In the genomic region with DNA sequence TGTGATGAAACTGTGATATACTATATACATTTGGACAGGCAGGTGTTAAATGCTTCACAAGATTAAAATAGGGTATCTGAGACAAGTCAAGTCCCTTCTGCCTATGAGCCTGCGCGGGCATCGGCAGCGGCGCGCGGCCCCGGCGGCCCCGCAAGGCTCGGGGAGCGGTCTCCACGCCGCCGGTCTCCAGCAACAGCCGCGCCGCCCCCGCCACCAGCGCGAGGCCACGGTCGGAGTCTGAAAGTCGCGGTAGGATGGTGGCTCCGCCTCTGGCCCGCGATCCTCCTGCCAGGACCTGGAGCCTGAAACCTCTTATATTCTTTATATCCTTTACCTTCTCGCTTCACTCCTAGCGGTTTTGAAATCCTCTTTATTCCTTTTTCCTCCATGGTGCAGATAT, we compare ENCODE assay signal across 17 cellular contexts.
DNase-seq lines count a peak whose midpoint lies in the region; ATAC-seq, FAIRE-seq and TF ChIP-seq lines count a peak whose summit lies in the region.
"Had no signal": no experiment of that assay in that cellular context is flagged by ENCODE, and none has a peak within 500 bp of the region (broad histone marks: within the 10 kb centered on the region; RNA-seq: fewer than 3 reads in every experiment).

No MANE protein-coding gene starts in this region.

- H3K9me3 ChIP-seq in kidney (ENCODE audit: control insufficient read depth in 1 of 2, low read length in 2 of 2) = no peaks in the 10 kb centered on the region
- H3K9me3 ChIP-seq: HAP-1 had no signal

- CTCF ChIA-PET in WTC11 (lab: Charles Lee) = no interaction called here

- DNase-seq in D341Med (ENCODE audit: low spot score) = peak; percentile 10
- DNase-seq in WTC11 (ENCODE audit: low spot score) = peak; percentile 13
- peak; percentile 33 for DNase-seq in kidney
- peak; percentile 11 for DNase-seq in retina
- DNase-seq in NCI-H2196 treated with DMSO at 0.1 percent for 48 hours (lab: John Stamatoyannopoulos, UW; ENCODE audit: unreplicated experiment) = no peak
- no peak for DNase-seq in mucosa of gallbladder (ENCODE audit: low spot score)
- DNase-seq: 8988T; AML-193; CD4-positive, CD25-positive, alpha-beta regulatory T cell; DMS79; IMR-90 had no signal

- ATAC-seq in WTC11 (peak; percentile 38), GM19395 (IDR thresholded peaks at IDR 0.05; ENCODE audit: unreplicated experiment) (no peak)

- no peak overlapping the region for H3K9ac ChIP-seq in kidney (ENCODE audit: low read length in 2 of 2)
- H3K9ac ChIP-seq: BLaER1 treated with 17β-estradiol and CSF1 and Interleukin-3, amounts not matched to agents 10 nM and 100 nM had no signal

- 0 out of 2 replicates have a peak, but pooled peaks cover 3% of the 10 kb centered on the region for H3K4me1 Mint-ChIP-seq in WTC11
- H3K4me1 Mint-ChIP-seq: CD4-positive, CD25-positive, alpha-beta regulatory T cell had no signal

- no peaks in the 10 kb centered on the region for H3K27me3 Mint-ChIP-seq in WTC11 (ENCODE audit: low read depth)
- H3K27me3 Mint-ChIP-seq: CD4-positive, CD25-positive, alpha-beta regulatory T cell had no signal

- FAIRE-seq in kidney (lab: Jason Lieb, UNC) = no peak
- FAIRE-seq: G401.6, GM12891, GM19239 had no signal

- H3K9me3 Mint-ChIP-seq in WTC11 = no peaks in the 10 kb centered on the region

- TF ChIP-seq CTCF in WTC11 (IDR thresholded peaks at IDR 0.05) (no peak), kidney (IDR thresholded peaks at IDR 0.05; ENCODE audit: borderline replicate concordance, extremely low read depth, insufficient read depth) (no peak)

- no peaks in the 10 kb centered on the region for H3K36me3 Mint-ChIP-seq in WTC11

- peaks cover 8 to 11% of the 10 kb centered on the region in 2 donors for H3K36me3 ChIP-seq in kidney (ENCODE audit: control insufficient read depth in 1 of 2, insufficient read depth in 2 of 2, low read length in 2 of 2)
- H3K36me3 ChIP-seq: HAP-1 had no signal

- no peaks in the 10 kb centered on the region for H3K4me1 ChIP-seq in kidney (ENCODE audit: control insufficient read depth in 1 of 2, insufficient read depth in 1 of 2, low read depth in 1 of 2, low read length in 2 of 2)
- H3K4me1 ChIP-seq: BLaER1 treated with 17β-estradiol and CSF1 and Interleukin-3, amounts not matched to agents 10 nM and 100 nM; HAP-1 had no signal

- no peak overlapping the region for H3K4me3 ChIP-seq in kidney (ENCODE audit: low read length in 2 of 2)
- H3K4me3 ChIP-seq: BLaER1 treated with 17β-estradiol and CSF1 and Interleukin-3, amounts not matched to agents 10 nM and 100 nM; HAP-1 had no signal

- H3K27ac ChIP-seq in kidney (ENCODE audit: low read depth in 2 of 2, low read length in 2 of 2) = no peak overlapping the region
- H3K27ac ChIP-seq: BLaER1 treated with 17β-estradiol and CSF1 and Interleukin-3, amounts not matched to agents 10 nM and 100 nM had no signal

- H3K27ac Mint-ChIP-seq in WTC11 = no peak overlapping the region
- H3K27ac Mint-ChIP-seq: CD4-positive, CD25-positive, alpha-beta regulatory T cell had no signal

- no peak overlapping the region for H3K4me3 Mint-ChIP-seq in WTC11
- H3K4me3 Mint-ChIP-seq: CD4-positive, CD25-positive, alpha-beta regulatory T cell had no signal

- intact Hi-C loops in kidney (cut with DNase I) = no loop called here

- POLR2A ChIA-PET in WTC11 (lab: Charles Lee) = no interaction called here

TF ChIP-seq in WTC11, 78 proteins besides CTCF, POLR2A, EP300 and RAD21 (continues in another document):
- TF ChIP-seq ZNF423 (CRISPR knock-in tag; IDR thresholded peaks at IDR 0.05) = no peak
- no peak for TF ChIP-seq JUN (CRISPR knock-in tag; IDR thresholded peaks at IDR 0.05)
- no peak for TF ChIP-seq FOXP1 (CRISPR knock-in tag; IDR thresholded peaks at IDR 0.05; ENCODE audit: borderline replicate concordance)
- no peak for TF ChIP-seq ZNF232 (CRISPR knock-in tag; IDR thresholded peaks at IDR 0.05)
- TF ChIP-seq RORB (CRISPR knock-in tag; IDR thresholded peaks at IDR 0.05) = no peak
- TF ChIP-seq, protein P1, sequence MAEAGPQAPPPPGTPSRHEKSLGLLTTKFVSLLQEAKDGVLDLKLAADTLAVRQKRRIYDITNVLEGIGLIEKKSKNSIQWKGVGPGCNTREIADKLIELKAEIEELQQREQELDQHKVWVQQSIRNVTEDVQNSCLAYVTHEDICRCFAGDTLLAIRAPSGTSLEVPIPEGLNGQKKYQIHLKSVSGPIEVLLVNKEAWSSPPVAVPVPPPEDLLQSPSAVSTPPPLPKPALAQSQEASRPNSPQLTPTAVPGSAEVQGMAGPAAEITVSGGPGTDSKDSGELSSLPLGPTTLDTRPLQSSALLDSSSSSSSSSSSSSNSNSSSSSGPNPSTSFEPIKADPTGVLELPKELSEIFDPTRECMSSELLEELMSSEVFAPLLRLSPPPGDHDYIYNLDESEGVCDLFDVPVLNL (CRISPR knock-in tag; IDR thresholded peaks at IDR 0.05; ENCODE audit: borderline replicate concordance, low read depth) = no peak
- no peak for TF ChIP-seq GTF2I (CRISPR knock-in tag; conservative IDR thresholded peaks at IDR 0.05)
- no peak for TF ChIP-seq ZNF416 (CRISPR knock-in tag; IDR thresholded peaks at IDR 0.05)
- TF ChIP-seq SOX15 (CRISPR knock-in tag; IDR thresholded peaks at IDR 0.05) = no peak
- TF ChIP-seq, protein P2, sequence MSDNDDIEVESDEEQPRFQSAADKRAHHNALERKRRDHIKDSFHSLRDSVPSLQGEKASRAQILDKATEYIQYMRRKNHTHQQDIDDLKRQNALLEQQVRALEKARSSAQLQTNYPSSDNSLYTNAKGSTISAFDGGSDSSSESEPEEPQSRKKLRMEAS (CRISPR knock-in tag; IDR thresholded peaks at IDR 0.05) = no peak
- TF ChIP-seq, protein P3, sequence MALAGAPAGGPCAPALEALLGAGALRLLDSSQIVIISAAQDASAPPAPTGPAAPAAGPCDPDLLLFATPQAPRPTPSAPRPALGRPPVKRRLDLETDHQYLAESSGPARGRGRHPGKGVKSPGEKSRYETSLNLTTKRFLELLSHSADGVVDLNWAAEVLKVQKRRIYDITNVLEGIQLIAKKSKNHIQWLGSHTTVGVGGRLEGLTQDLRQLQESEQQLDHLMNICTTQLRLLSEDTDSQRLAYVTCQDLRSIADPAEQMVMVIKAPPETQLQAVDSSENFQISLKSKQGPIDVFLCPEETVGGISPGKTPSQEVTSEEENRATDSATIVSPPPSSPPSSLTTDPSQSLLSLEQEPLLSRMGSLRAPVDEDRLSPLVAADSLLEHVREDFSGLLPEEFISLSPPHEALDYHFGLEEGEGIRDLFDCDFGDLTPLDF (CRISPR knock-in tag; IDR thresholded peaks at IDR 0.05) = no peak
- no peak for TF ChIP-seq JAZF1 (CRISPR knock-in tag; IDR thresholded peaks at IDR 0.05)
- TF ChIP-seq, protein P4, sequence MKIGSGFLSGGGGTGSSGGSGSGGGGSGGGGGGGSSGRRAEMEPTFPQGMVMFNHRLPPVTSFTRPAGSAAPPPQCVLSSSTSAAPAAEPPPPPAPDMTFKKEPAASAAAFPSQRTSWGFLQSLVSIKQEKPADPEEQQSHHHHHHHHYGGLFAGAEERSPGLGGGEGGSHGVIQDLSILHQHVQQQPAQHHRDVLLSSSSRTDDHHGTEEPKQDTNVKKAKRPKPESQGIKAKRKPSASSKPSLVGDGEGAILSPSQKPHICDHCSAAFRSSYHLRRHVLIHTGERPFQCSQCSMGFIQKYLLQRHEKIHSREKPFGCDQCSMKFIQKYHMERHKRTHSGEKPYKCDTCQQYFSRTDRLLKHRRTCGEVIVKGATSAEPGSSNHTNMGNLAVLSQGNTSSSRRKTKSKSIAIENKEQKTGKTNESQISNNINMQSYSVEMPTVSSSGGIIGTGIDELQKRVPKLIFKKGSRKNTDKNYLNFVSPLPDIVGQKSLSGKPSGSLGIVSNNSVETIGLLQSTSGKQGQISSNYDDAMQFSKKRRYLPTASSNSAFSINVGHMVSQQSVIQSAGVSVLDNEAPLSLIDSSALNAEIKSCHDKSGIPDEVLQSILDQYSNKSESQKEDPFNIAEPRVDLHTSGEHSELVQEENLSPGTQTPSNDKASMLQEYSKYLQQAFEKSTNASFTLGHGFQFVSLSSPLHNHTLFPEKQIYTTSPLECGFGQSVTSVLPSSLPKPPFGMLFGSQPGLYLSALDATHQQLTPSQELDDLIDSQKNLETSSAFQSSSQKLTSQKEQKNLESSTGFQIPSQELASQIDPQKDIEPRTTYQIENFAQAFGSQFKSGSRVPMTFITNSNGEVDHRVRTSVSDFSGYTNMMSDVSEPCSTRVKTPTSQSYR (CRISPR knock-in tag; IDR thresholded peaks at IDR 0.05) = no peak
- no peak for TF ChIP-seq CBFB (CRISPR knock-in tag; IDR thresholded peaks at IDR 0.05; ENCODE audit: low read depth)
- TF ChIP-seq, protein P5, sequence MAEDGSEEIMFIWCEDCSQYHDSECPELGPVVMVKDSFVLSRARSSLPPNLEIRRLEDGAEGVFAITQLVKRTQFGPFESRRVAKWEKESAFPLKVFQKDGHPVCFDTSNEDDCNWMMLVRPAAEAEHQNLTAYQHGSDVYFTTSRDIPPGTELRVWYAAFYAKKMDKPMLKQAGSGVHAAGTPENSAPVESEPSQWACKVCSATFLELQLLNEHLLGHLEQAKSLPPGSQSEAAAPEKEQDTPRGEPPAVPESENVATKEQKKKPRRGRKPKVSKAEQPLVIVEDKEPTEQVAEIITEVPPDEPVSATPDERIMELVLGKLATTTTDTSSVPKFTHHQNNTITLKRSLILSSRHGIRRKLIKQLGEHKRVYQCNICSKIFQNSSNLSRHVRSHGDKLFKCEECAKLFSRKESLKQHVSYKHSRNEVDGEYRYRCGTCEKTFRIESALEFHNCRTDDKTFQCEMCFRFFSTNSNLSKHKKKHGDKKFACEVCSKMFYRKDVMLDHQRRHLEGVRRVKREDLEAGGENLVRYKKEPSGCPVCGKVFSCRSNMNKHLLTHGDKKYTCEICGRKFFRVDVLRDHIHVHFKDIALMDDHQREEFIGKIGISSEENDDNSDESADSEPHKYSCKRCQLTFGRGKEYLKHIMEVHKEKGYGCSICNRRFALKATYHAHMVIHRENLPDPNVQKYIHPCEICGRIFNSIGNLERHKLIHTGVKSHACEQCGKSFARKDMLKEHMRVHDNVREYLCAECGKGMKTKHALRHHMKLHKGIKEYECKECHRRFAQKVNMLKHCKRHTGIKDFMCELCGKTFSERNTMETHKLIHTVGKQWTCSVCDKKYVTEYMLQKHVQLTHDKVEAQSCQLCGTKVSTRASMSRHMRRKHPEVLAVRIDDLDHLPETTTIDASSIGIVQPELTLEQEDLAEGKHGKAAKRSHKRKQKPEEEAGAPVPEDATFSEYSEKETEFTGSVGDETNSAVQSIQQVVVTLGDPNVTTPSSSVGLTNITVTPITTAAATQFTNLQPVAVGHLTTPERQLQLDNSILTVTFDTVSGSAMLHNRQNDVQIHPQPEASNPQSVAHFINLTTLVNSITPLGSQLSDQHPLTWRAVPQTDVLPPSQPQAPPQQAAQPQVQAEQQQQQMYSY (CRISPR knock-in tag; IDR thresholded peaks at IDR 0.05) = no peak
- no peak for TF ChIP-seq GRHL2 (CRISPR knock-in tag; IDR thresholded peaks at IDR 0.05; ENCODE audit: insufficient replicate concordance, severe bottlenecking)
- TF ChIP-seq, protein P6, sequence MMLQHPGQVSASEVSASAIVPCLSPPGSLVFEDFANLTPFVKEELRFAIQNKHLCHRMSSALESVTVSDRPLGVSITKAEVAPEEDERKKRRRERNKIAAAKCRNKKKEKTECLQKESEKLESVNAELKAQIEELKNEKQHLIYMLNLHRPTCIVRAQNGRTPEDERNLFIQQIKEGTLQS (CRISPR knock-in tag; conservative IDR thresholded peaks at IDR 0.05) = no peak

Comparison
In these comparisons a context has a peak if more than half of its experiments do, and no peak if none do; other contexts are left out.
1. DNase-seq: peak in D341Med (single experiment), WTC11 (single experiment), kidney (single experiment) and retina (single experiment); none in NCI-H2196 treated with DMSO at 0.1 percent for 48 hours (single experiment) and mucosa of gallbladder (single experiment).